Comparison of ENCODE assay signal across 7 cellular contexts in genomic region chr12:93569301-93569655, GRCh38. TPM values are rescaled to one million over a fixed set of nuclear protein-coding genes. Genes with fewer than 3 reads are reported as not detected.
DNase-seq lines count a peak whose midpoint lies in the region; TF ChIP-seq lines count a peak whose summit lies in the region.

No MANE protein-coding gene starts in this region.

- H3K4me2 ChIP-seq in SU-DHL-6 (ENCODE audit: low read depth, low read length, poor library complexity, severe bottlenecking): peak overlapping the region; percentile 41

- TF ChIP-seq CTCF in HFF-Myc (IDR thresholded peaks at IDR 0.05; ENCODE audit: low read depth, low read length, missing control alignments) (no peak), SU-DHL-6 (IDR thresholded peaks at IDR 0.05; ENCODE audit: insufficient read depth, low read length, poor library complexity, severe bottlenecking) (no peak), fibroblast of the aortic adventitia (IDR thresholded peaks at IDR 0.05; ENCODE audit: insufficient read depth, low read length) (no peak), spleen (IDR thresholded peaks at IDR 0.05 in 8 of 11, conservative IDR thresholded peaks at IDR 0.05 in 3 of 11) (no peak)

- intact Hi-C loops in spleen (cut with DNase I; ENCODE audit: low total_unique reads): loop anchor here (5.0 kb wide), 1 partner anchor 533 kb away; no protein-coding TSS in a partner anchor

- H3K9me3 ChIP-seq in SU-DHL-6 (ENCODE audit: insufficient read depth, low read length) (no peaks in the 10 kb centered on the region), spleen (no peaks in the 10 kb centered on the region)

- 10 to 14% (median 14%) methylated on average over 6 of the region's 6 CpGs for WGBS in spleen, 5 donors

- H4K20me1 ChIP-seq in SU-DHL-6 (ENCODE audit: low read depth, low read length): no peaks in the 10 kb centered on the region

- peaks cover 12 to 55% (median 39%) of the 10 kb centered on the region in 6 donors for H3K4me1 ChIP-seq in spleen

- peak overlapping the region; percentile 72 for H3K4me3 ChIP-seq in HFF-Myc (replicated peaks; ENCODE audit: low read depth, low read length)
- H3K4me3 ChIP-seq in SU-DHL-6 (ENCODE audit: insufficient read depth, low read length, poor library complexity, severe bottlenecking): no peak overlapping the region
- peak overlapping the region; percentile 77 for H3K4me3 ChIP-seq in fibroblast of the aortic adventitia (ENCODE audit: low read depth, low read length)
- peak overlapping the region; percentile 70 to 96 (median 84) for H3K4me3 ChIP-seq in spleen

- no peak overlapping the region for H2AFZ ChIP-seq in SU-DHL-6 (ENCODE audit: low read depth, low read length, severe bottlenecking)

- no peak for TF ChIP-seq POLR2A in spleen (IDR thresholded peaks at IDR 0.05)

- DNase-seq in HFF-Myc (ENCODE audit: extremely low read depth, low read depth) (no peak), fibroblast of the aortic adventitia (ENCODE audit: low read depth) (no peak), spleen (no peak), iPS-NIHi7 (ENCODE audit: extremely low spot score) (no peak), NCI-H1048 (lab: John Stamatoyannopoulos, UW) (no peak)
- DNase-seq in stimulated activated naive CD4-positive, alpha-beta T cell (lab: John Stamatoyannopoulos, UW): no peak

- H3K9ac ChIP-seq in SU-DHL-6 (ENCODE audit: low read length): no peak overlapping the region

- no peaks in the 10 kb centered on the region for H3K79me2 ChIP-seq in SU-DHL-6 (ENCODE audit: insufficient read depth, low read length)

- H3K27ac ChIP-seq in SU-DHL-6 (ENCODE audit: low read depth, low read length) (no peak overlapping the region), spleen (peak overlapping the region in 7 of 8 donors; percentile 87 to 92 (median 91))

- no peaks in the 10 kb centered on the region for H3K36me3 ChIP-seq in SU-DHL-6 (ENCODE audit: low read length)
- peaks cover 0 to 11% (median 0%) of the 10 kb centered on the region in 6 donors for H3K36me3 ChIP-seq in spleen

- H3F3A ChIP-seq in SU-DHL-6 (ENCODE audit: insufficient read depth): no peaks in the 10 kb centered on the region

- H3K27me3 ChIP-seq in SU-DHL-6 (ENCODE audit: low read length) (no peaks in the 10 kb centered on the region), spleen (replicated peaks in 1 of 7) (peaks cover 0 to 57% (median 19%) of the 10 kb centered on the region in 7 donors)

- no peaks in the 10 kb centered on the region for H3K9me2 ChIP-seq in SU-DHL-6 (replicated peaks; ENCODE audit: insufficient read depth, low read length)

RNA-seq across cellular contexts. Expression of gene SOCS2, which starts 3.2 kb away (rescaled TPM):
- total RNA-seq in fibroblast of the aortic adventitia (ENCODE audit: low replicate concordance) (6.3 and 15.0 TPM in 2 replicates), spleen (10 to 100 TPM in 6 of 7 donors, 1 to 10 TPM in 1; 9.7 to 32.3 (median 15.4) TPM)
- polyA plus RNA-seq in spleen: 10 to 100 TPM in 1 of 3 donors, 1 to 10 TPM in 2; 5.3 to 10.6 (median 7.0) TPM
